In genomic region chr13:98033277-98034247, GRCh38 we compare ENCODE assay signal across 8 cellular contexts.
DNase-seq lines count a peak whose midpoint lies in the region; ATAC-seq and TF ChIP-seq lines count a peak whose summit lies in the region.

No MANE protein-coding gene starts in this region.

- H3K4me3 ChIP-seq in BE2C (ENCODE audit: low read depth, low read length) (no peak overlapping the region), left lung (no peak overlapping the region), sigmoid colon (no peak overlapping the region)

- H3K36me3 ChIP-seq in BE2C, result no peaks in the 10 kb centered on the region
- H3K36me3 ChIP-seq in left lung, result no peaks in the 10 kb centered on the region
- H3K36me3 ChIP-seq in sigmoid colon, result no peaks in the 10 kb centered on the region

- H3K4me1 ChIP-seq in BE2C, result no peaks in the 10 kb centered on the region
- no peaks in the 10 kb centered on the region for H3K4me1 ChIP-seq in left lung
- H3K4me1 ChIP-seq in sigmoid colon, result peaks cover 0 to 6% (median 3%) of the 10 kb centered on the region in 4 donors

- ATAC-seq in left lung (peak; percentile 39), HG02852 (IDR thresholded peaks at IDR 0.05; ENCODE audit: unreplicated experiment) (no peak), GM21737 (IDR thresholded peaks at IDR 0.05; ENCODE audit: unreplicated experiment) (no peak), GM21390 (IDR thresholded peaks at IDR 0.05; ENCODE audit: unreplicated experiment) (no peak)

- TF ChIP-seq EP300 in sigmoid colon (IDR thresholded peaks at IDR 0.05), result no peak

- WGBS in sigmoid colon, 2 donors, result 37 to 65% methylated on average over 19 of the region's 19 CpGs

- no peak overlapping the region for H3K27ac ChIP-seq in left lung
- H3K27ac ChIP-seq in sigmoid colon, result no peak overlapping the region

- TF ChIP-seq CTCF in BE2C (IDR thresholded peaks at IDR 0.05; ENCODE audit: low read depth, low read length), result peak; percentile 59
- peak in 1 of 2 donors; percentile 31 for TF ChIP-seq CTCF in left lung (IDR thresholded peaks at IDR 0.05)
- no peak for TF ChIP-seq CTCF in sigmoid colon (IDR thresholded peaks at IDR 0.05)

- no peaks in the 10 kb centered on the region for H3K9me3 ChIP-seq in BE2C
- no peaks in the 10 kb centered on the region for H3K9me3 ChIP-seq in left lung
- no peaks in the 10 kb centered on the region for H3K9me3 ChIP-seq in sigmoid colon

- H3K27me3 ChIP-seq in BE2C (no peaks in the 10 kb centered on the region), left lung (no peaks in the 10 kb centered on the region), sigmoid colon (no peaks in the 10 kb centered on the region)

- intact Hi-C loops in left lung (cut with DNase I), result no loop called here
- intact Hi-C loops in sigmoid colon (cut with DNase I), result loop anchor here (10.0 kb wide), 1 partner anchor 361 kb away; no protein-coding TSS in a partner anchor

- no peak for TF ChIP-seq POLR2A in sigmoid colon (IDR thresholded peaks at IDR 0.05)

- DNase-seq in BE2C (peak; percentile 58), HT-29 (ENCODE audit: low spot score) (peak; percentile 83), amniotic epithelial cell (ENCODE audit: low read depth) (peak; percentile 54), left lung (no peak), sigmoid colon (no peak)

Comparison
In these comparisons a context has a peak if more than half of its experiments do, and no peak if none do; other contexts are left out.
1. DNase-seq: peak in BE2C (single experiment), HT-29 (single experiment) and amniotic epithelial cell (single experiment); none in left lung (0 of 2) and sigmoid colon (single experiment).